In genomic region chr6:29702519-29703103, GRCh38 we compare ENCODE assay signal across 7 cellular contexts. TPM values are rescaled to one million over a fixed set of nuclear protein-coding genes. Genes with fewer than 3 reads are reported as not detected.
DNase-seq lines count a peak whose midpoint lies in the region; ATAC-seq and TF ChIP-seq lines count a peak whose summit lies in the region.

No MANE protein-coding gene starts in this region.

- H3K4me3 Mint-ChIP-seq in glutamatergic neuron (ENCODE audit: unreplicated experiment), result no peak overlapping the region

- peak; percentile 19 for DNase-seq in NOMO-1 treated with dmso at 0.1 percent for 144 hours (lab: John Stamatoyannopoulos, UW; ENCODE audit: unreplicated experiment)
- DNase-seq in activated T-cell treated with anti-CD3 and anti-CD28 coated beads for 48 hours (ENCODE audit: low read depth), result peak; percentile 73
- DNase-seq in glutamatergic neuron, result peak; percentile 77
- peak; percentile 50 to 77 for DNase-seq in stimulated activated CD4-positive, alpha-beta T cell treated with anti-CD3 and anti-CD28 coated beads, Interleukin-12 subunit alpha, Interleukin-12 subunit beta, amount 100 ng/mL, for 24 hours (ENCODE audit: low read depth in 2 of 2)
- no peak for DNase-seq in amniotic stem cell (lab: John Stamatoyannopoulos, UW)

- H3K27me3 Mint-ChIP-seq in glutamatergic neuron (ENCODE audit: unreplicated experiment), result peaks cover 4% of the 10 kb centered on the region

- H3K27ac Mint-ChIP-seq in glutamatergic neuron (ENCODE audit: unreplicated experiment), result no peak overlapping the region

- peak; percentile 71 for TF ChIP-seq CTCF in GM12875 (IDR thresholded peaks at IDR 0.05; ENCODE audit: borderline replicate concordance, insufficient read depth, low read depth, low read length)
- TF ChIP-seq CTCF in glutamatergic neuron (IDR thresholded peaks at IDR 0.05; ENCODE audit: partially characterized antibody, unreplicated experiment), result peak; percentile 53

- H3K36me3 Mint-ChIP-seq in glutamatergic neuron (ENCODE audit: unreplicated experiment), result no peaks in the 10 kb centered on the region

- ATAC-seq in GM18868 (IDR thresholded peaks at IDR 0.05; ENCODE audit: unreplicated experiment), result no peak

- no peaks in the 10 kb centered on the region for H3K9me3 Mint-ChIP-seq in glutamatergic neuron (ENCODE audit: unreplicated experiment)

- H3K4me3 ChIP-seq in GM12875 (ENCODE audit: low read depth, low read length), result no peak overlapping the region

- no peaks in the 10 kb centered on the region for H3K4me1 Mint-ChIP-seq in glutamatergic neuron (ENCODE audit: low read depth, unreplicated experiment)

RNA-seq across cellular contexts. Expression of gene HLA-F, which starts 20.6 kb away (rescaled TPM):
- 1.9 TPM for total RNA-seq in glutamatergic neuron (ENCODE audit: unreplicated experiment)

RNA-seq across cellular contexts. Expression of gene ZFP57, which starts 21.7 kb away (rescaled TPM):
- total RNA-seq in glutamatergic neuron (ENCODE audit: unreplicated experiment), result not detected

RNA-seq across cellular contexts. Expression of gene MOG, which starts 45.7 kb away (rescaled TPM):
- total RNA-seq in glutamatergic neuron (ENCODE audit: unreplicated experiment), result not detected
